8 cellular contexts compared by ENCODE assay signal in genomic region chr1:9900142-9901043, GRCh38.
DNase-seq lines count a peak whose midpoint lies in the region; ATAC-seq, FAIRE-seq and TF ChIP-seq lines count a peak whose summit lies in the region.

No MANE protein-coding gene starts in this region.

- no peak overlapping the region for H2AFZ ChIP-seq in parathyroid adenoma

- TF ChIP-seq CTCF in parathyroid adenoma (IDR thresholded peaks at IDR 0.05) = no peak

- H3K27ac ChIP-seq in epithelial cell of prostate = peak overlapping the region; percentile 62
- H3K27ac ChIP-seq in parathyroid adenoma = peak overlapping the region; percentile 56

- H3K9me3 ChIP-seq in parathyroid adenoma (ENCODE audit: control insufficient read depth, low read length) = no peaks in the 10 kb centered on the region

- DNase-seq in DMS79 treated with DMSO at 0.1 percent for 48 hours (lab: John Stamatoyannopoulos, UW) (peak; percentile 98), NCI-H774 (lab: John Stamatoyannopoulos, UW) (peak; percentile 37), epithelial cell of prostate (ENCODE audit: low read depth, low spot score) (no peak), GM19240 (ENCODE audit: insufficient read length, low spot score) (no peak), RCC 7860 (ENCODE audit: low spot score) (no peak), GM03348 (ENCODE audit: low spot score) (no peak)

- no peak for ATAC-seq in GM18868 (IDR thresholded peaks at IDR 0.05; ENCODE audit: unreplicated experiment)

- H3K4me3 ChIP-seq in parathyroid adenoma (ENCODE audit: low read depth, low read length) = no peak overlapping the region

- H3K36me3 ChIP-seq in parathyroid adenoma (ENCODE audit: control insufficient read depth, insufficient read depth, low read length) = no peaks in the 10 kb centered on the region

- H3K27me3 ChIP-seq in parathyroid adenoma (ENCODE audit: control insufficient read depth, insufficient read depth, low read length) = no peaks in the 10 kb centered on the region

- FAIRE-seq in RCC 7860 (lab: Jason Lieb, UNC) = no peak

- peaks cover 4% of the 10 kb centered on the region for H3K4me1 ChIP-seq in parathyroid adenoma

- H3K9ac ChIP-seq in parathyroid adenoma = no peak overlapping the region

- H3K79me2 ChIP-seq in parathyroid adenoma = no peaks in the 10 kb centered on the region

- no peak overlapping the region for H3K4me2 ChIP-seq in parathyroid adenoma (ENCODE audit: low read length)

Comparison
In these comparisons a context has a peak if more than half of its experiments do, and no peak if none do; other contexts are left out.
1. DNase-seq: peak in DMS79 treated with DMSO at 0.1 percent for 48 hours (single experiment) and NCI-H774 (single experiment); none in epithelial cell of prostate (single experiment), GM19240 (single experiment), RCC 7860 (single experiment) and GM03348 (single experiment).